Comparison of ENCODE assay signal across 10 cellular contexts in the genomic region with DNA sequence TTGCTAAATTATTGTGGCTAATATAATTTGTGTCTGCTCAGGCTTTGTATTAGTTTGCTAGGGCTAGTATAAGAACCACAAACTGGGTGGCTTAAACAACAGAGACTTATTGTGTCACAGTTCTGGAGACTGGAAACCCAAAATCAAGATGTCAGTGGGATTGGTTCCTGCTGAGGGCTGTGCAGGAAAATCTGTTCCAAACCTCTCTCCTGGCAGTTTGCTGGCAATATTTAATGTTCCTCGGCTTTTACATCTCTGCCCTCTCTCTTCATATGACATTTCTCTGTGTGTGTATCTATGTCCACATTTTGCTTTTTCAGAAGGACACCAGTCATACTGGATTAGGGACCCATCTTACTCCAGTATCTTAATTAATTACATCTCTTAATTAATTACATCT.
"Had no signal": no experiment of that assay in that cellular context is flagged by ENCODE, and none has a peak within 500 bp of the region (broad histone marks: within the 10 kb centered on the region; RNA-seq: fewer than 3 reads in every experiment).

No MANE protein-coding gene starts in this region.

- H3K4me1 ChIP-seq: SJCRH30 had no signal

- H3K27me3 ChIP-seq: SJCRH30, stomach had no signal

- H3K36me3 ChIP-seq: SJCRH30, stomach had no signal

- ATAC-seq: activated CD8-positive, alpha-beta memory T cell treated with anti-CD3 and anti-CD28 coated beads, Interleukin-2, amount 10 ng/mL, durations not matched to agents 7 days and 5 days; activated T-cell treated with anti-CD3 and anti-CD28 coated beads, Interleukin-2, amount 50 U/mL, for 4 hours had no signal

- H3K27ac ChIP-seq: SJCRH30 had no signal

- DNase-seq: activated CD4-positive, alpha-beta T cell treated with anti-CD3 and anti-CD28 coated beads, Interleukin-2, amount 50 U/mL, for 48 hours; activated CD8-positive, alpha-beta memory T cell treated with anti-CD3 and anti-CD28 coated beads, Interleukin-2, amount 10 ng/mL, durations not matched to agents 7 days and 5 days; activated effector memory CD4-positive, alpha-beta T cell treated with anti-CD3 and anti-CD28 coated beads, Interleukin-2, amount 50 U/mL, for 16 hours; activated T-cell treated with anti-CD3 and anti-CD28 coated beads, Interleukin-2, amount 50 U/mL, for 4 hours; foreskin melanocyte; mesenchymal stem cell; nephron progenitor cell; SJCRH30; stomach; SW 1271 had no signal

- H3K4me3 ChIP-seq: SJCRH30, stomach had no signal

- H3K9me3 ChIP-seq: SJCRH30, stomach had no signal
